Comparison of ENCODE assay signal across 13 cellular contexts in genomic region chr20:25059487-25059820, GRCh38. TPM values are rescaled to one million over a fixed set of nuclear protein-coding genes. Genes with fewer than 3 reads are reported as not detected.
DNase-seq lines count a peak whose midpoint lies in the region; ATAC-seq and TF ChIP-seq lines count a peak whose summit lies in the region.
"Had no signal": no experiment of that assay in that cellular context is flagged by ENCODE, and none has a peak within 500 bp of the region (broad histone marks: within the 10 kb centered on the region; RNA-seq: fewer than 3 reads in every experiment).

No MANE protein-coding gene starts in this region.

- H3K27ac ChIP-seq in DOHH2 (ENCODE audit: low read depth, low read length) (no peak overlapping the region), substantia nigra (ENCODE audit: low read depth, low read length, poor library complexity, severe bottlenecking) (peak overlapping the region; percentile 92)

- H3K4me1 Mint-ChIP-seq in brain: peaks cover 28% of the 10 kb centered on the region

- DNase-seq in mesenteric fat pad (ENCODE audit: low spot score) (peak; percentile 24), substantia nigra (lab: John Stamatoyannopoulos, UW) (no peak), left lobe of liver (ENCODE audit: low spot score) (no peak), activated gamma-delta T cell treated with Interleukin-2 at 50 U/mL for 16 hours (no peak), NCI-H1417 treated with DMSO at 0.1 percent for 48 hours (lab: John Stamatoyannopoulos, UW) (no peak)
- DNase-seq: Calu3; NCI-H1436; NCI-H524 treated with DMSO at 0.1 percent for 48 hours; stimulated activated CD4-positive, alpha-beta T cell treated with anti-CD3 and anti-CD28 coated beads, Interleukin-1b, Interleukin-23, amount 100 ng/mL, for 48 hours had no signal

- H3K9me3 ChIP-seq in DOHH2 (ENCODE audit: control insufficient read depth, insufficient read depth, low read length): no peaks in the 10 kb centered on the region

- peaks cover 94% of the 10 kb centered on the region for H3K27me3 ChIP-seq in DOHH2 (ENCODE audit: control insufficient read depth, low read length)

- peak overlapping the region in 1 of 5 experiments; percentile 73 for H3K27ac Mint-ChIP-seq in brain

- peak overlapping the region; percentile 90; the same call in 1 of the 2 replicates for H3K4me2 ChIP-seq in DOHH2 (ENCODE audit: low read length)

- peak overlapping the region in 3 of 5 experiments; percentile 60 to 69 (median 64) for H3K4me3 Mint-ChIP-seq in brain

- peaks cover 52% of the 10 kb centered on the region for H3K27me3 Mint-ChIP-seq in brain

- H3K79me2 ChIP-seq in DOHH2 (ENCODE audit: control insufficient read depth, low read length): no peaks in the 10 kb centered on the region

- 0 out of 2 replicates have a peak, but pooled peaks cover 5% of the 10 kb centered on the region for H4K20me1 ChIP-seq in DOHH2 (ENCODE audit: control insufficient read depth, insufficient read depth, low read depth, low read length)

- H3K9me2 ChIP-seq in DOHH2 (replicated peaks; ENCODE audit: control insufficient read depth, low read length): no peaks in the 10 kb centered on the region

- H3F3A ChIP-seq in DOHH2 (ENCODE audit: control insufficient read depth, insufficient read depth): 0 out of 2 replicates have a peak, but pooled peaks cover 4% of the 10 kb centered on the region

- H3K4me3 ChIP-seq in DOHH2 (ENCODE audit: low read length): no peak overlapping the region

- H3K9me3 Mint-ChIP-seq in brain: peaks cover 0 to 2% (median 0%) of the 10 kb centered on the region in 5 experiments

- no peak for ATAC-seq in left lobe of liver
- ATAC-seq: left colon had no signal

- TF ChIP-seq CTCF in DOHH2 (IDR thresholded peaks at IDR 0.05; ENCODE audit: low read depth, low read length, poor library complexity, severe bottlenecking): no peak
- no peak for TF ChIP-seq CTCF in brain (conservative IDR thresholded peaks at IDR 0.05)

- H3K4me1 ChIP-seq in DOHH2 (ENCODE audit: control insufficient read depth, low read length): peaks cover 44% of the 10 kb centered on the region

- H3K36me3 Mint-ChIP-seq in brain: no peaks in the 10 kb centered on the region

- H3K36me3 ChIP-seq in DOHH2 (ENCODE audit: control insufficient read depth, low read length): no peaks in the 10 kb centered on the region

RNA-seq across cellular contexts. Expression of gene ACSS1, which starts 1.5 kb away (rescaled TPM):
- 12.2 TPM for polyA plus RNA-seq in brain (ENCODE audit: insufficient read depth, low read depth, low replicate concordance)
- total RNA-seq in mesenteric fat pad (14.3 TPM), left lobe of liver (9.9 TPM)

RNA-seq across cellular contexts. Expression of gene VSX1, which starts 22.5 kb away (rescaled TPM):
- 0.56 TPM for polyA plus RNA-seq in brain (ENCODE audit: insufficient read depth, low read depth, low replicate concordance)
- total RNA-seq in mesenteric fat pad: not detected
- 0.18 TPM for total RNA-seq in left lobe of liver
- total RNA-seq: Calu3, left colon, osteocyte had no signal
